Comparison of ENCODE assay signal across 9 cellular contexts in genomic region chr7:95718556-95719410, GRCh38. TPM values are rescaled to one million over a fixed set of nuclear protein-coding genes. Genes with fewer than 3 reads are reported as not detected.
A peak's percentile ranks its signal among the peaks of the same experiment; 100 is the strongest.
DNase-seq lines count a peak whose midpoint lies in the region; ATAC-seq and TF ChIP-seq lines count a peak whose summit lies in the region.
"Had no signal": no experiment of that assay in that cellular context is flagged by ENCODE, and none has a peak within 500 bp of the region (broad histone marks: within the 10 kb centered on the region; RNA-seq: fewer than 3 reads in every experiment).

No MANE protein-coding gene starts in this region.

- H3K4me3 Mint-ChIP-seq in T-cell: no peak overlapping the region
- H3K4me3 Mint-ChIP-seq in stimulated activated effector memory CD8-positive, alpha-beta T cell treated with anti-CD3 and anti-CD28 coated beads, Interleukin-12 subunit alpha, Interleukin-12 subunit beta, amount 100 ng/mL, for 72 hours: no peak overlapping the region
- H3K4me3 Mint-ChIP-seq: IgD-negative memory B cell had no signal

- TF ChIP-seq CTCF in retinal pigment epithelial cell (conservative IDR thresholded peaks at IDR 0.05; ENCODE audit: low read depth, low read length): peak; percentile 47

- no peak overlapping the region for H2BK5ac ChIP-seq in neuronal stem cell (ENCODE audit: low read length)

- ATAC-seq in T-cell (replicated peaks in 1 of 4): no peak
- no peak for ATAC-seq in stimulated activated effector memory CD8-positive, alpha-beta T cell treated with anti-CD3 and anti-CD28 coated beads, Interleukin-12 subunit alpha, Interleukin-12 subunit beta, amount 100 ng/mL, for 72 hours

- no peak overlapping the region for H3K14ac ChIP-seq in neuronal stem cell (ENCODE audit: low read length)

- DNase-seq in DMS153 treated with DMSO at 0.1 percent for 48 hours (lab: John Stamatoyannopoulos, UW; ENCODE audit: unreplicated experiment) (peak; percentile 21), DMS153 (lab: John Stamatoyannopoulos, UW) (no peak), NCI-H1694 treated with DMSO at 0.1 percent for 48 hours (lab: John Stamatoyannopoulos, UW) (peak; percentile 60), cerebellar cortex (ENCODE audit: low spot score) (peak; percentile 36), retinal pigment epithelial cell (ENCODE audit: low read depth) (no peak), T-cell (no peak), neuronal stem cell (ENCODE audit: low spot score) (no peak)
- DNase-seq in stimulated activated effector memory CD8-positive, alpha-beta T cell treated with anti-CD3 and anti-CD28 coated beads, Interleukin-12 subunit alpha, Interleukin-12 subunit beta, amount 100 ng/mL, for 72 hours (ENCODE audit: low spot score in 2 of 2): no peak

- H3K4me2 ChIP-seq in neuronal stem cell (ENCODE audit: insufficient read depth, low read length, poor library complexity, severe bottlenecking): no peak overlapping the region

- H3K27me3 ChIP-seq in neuronal stem cell (ENCODE audit: control insufficient read depth in 3 of 3, insufficient read depth in 3 of 3, low read depth in 1 of 3, low read length in 3 of 3): peaks cover 0 to 17% (median 2%) of the 10 kb centered on the region in 3 experiments

- no peak overlapping the region for H4K91ac ChIP-seq in neuronal stem cell (ENCODE audit: low read depth, low read length, poor library complexity)

- H3K4me1 Mint-ChIP-seq in T-cell: no peaks in the 10 kb centered on the region
- no peaks in the 10 kb centered on the region for H3K4me1 Mint-ChIP-seq in stimulated activated effector memory CD8-positive, alpha-beta T cell treated with anti-CD3 and anti-CD28 coated beads, Interleukin-12 subunit alpha, Interleukin-12 subunit beta, amount 100 ng/mL, for 72 hours

- H2BK12ac ChIP-seq in neuronal stem cell (ENCODE audit: low read length): no peak overlapping the region

- H2AFZ ChIP-seq in neuronal stem cell (ENCODE audit: low read length): no peak overlapping the region

- H3K4me1 ChIP-seq in neuronal stem cell (ENCODE audit: control insufficient read depth in 2 of 2, insufficient read depth in 1 of 2, low read depth in 1 of 2, low read length in 2 of 2): peaks cover 0 to 1% of the 10 kb centered on the region in 2 donors

- no peaks in the 10 kb centered on the region for H3K36me3 ChIP-seq in neuronal stem cell (replicated peaks in 1 of 2; ENCODE audit: control insufficient read depth in 2 of 2, insufficient read depth in 2 of 2, low read length in 2 of 2)

- WGBS in neuronal stem cell (ENCODE audit: extremely low coverage in 2 of 2, insufficient read length in 2 of 2, insufficient replicate concordance in 1 of 2), 2 donors: no CpG with 5 or more reads among the region's 6 CpGs

- H3K4me3 ChIP-seq in retinal pigment epithelial cell (ENCODE audit: low read length) (no peak overlapping the region), neuronal stem cell (ENCODE audit: low read length in 2 of 2) (no peak overlapping the region)

- no peak overlapping the region for H3K27ac ChIP-seq in neuronal stem cell (replicated peaks; ENCODE audit: low read length)

- H2AK5ac ChIP-seq in neuronal stem cell (ENCODE audit: low read depth, low read length): no peak overlapping the region

- H3K4ac ChIP-seq in neuronal stem cell (ENCODE audit: low read length): no peak overlapping the region

- H4K8ac ChIP-seq in neuronal stem cell (ENCODE audit: low read depth, low read length): no peak overlapping the region

- H3K23ac ChIP-seq in neuronal stem cell (ENCODE audit: low read depth, low read length, poor library complexity): no peak overlapping the region

- H3K36me3 Mint-ChIP-seq in T-cell: no peaks in the 10 kb centered on the region
- no peaks in the 10 kb centered on the region for H3K36me3 Mint-ChIP-seq in stimulated activated effector memory CD8-positive, alpha-beta T cell treated with anti-CD3 and anti-CD28 coated beads, Interleukin-12 subunit alpha, Interleukin-12 subunit beta, amount 100 ng/mL, for 72 hours

- H3K9me3 ChIP-seq in neuronal stem cell (replicated peaks in 1 of 2; ENCODE audit: control insufficient read depth in 2 of 2, insufficient read depth in 1 of 2, low read depth in 1 of 2, low read length in 2 of 2): no peaks in the 10 kb centered on the region

- no peaks in the 10 kb centered on the region for H3K9me3 Mint-ChIP-seq in T-cell
- H3K9me3 Mint-ChIP-seq in stimulated activated effector memory CD8-positive, alpha-beta T cell treated with anti-CD3 and anti-CD28 coated beads, Interleukin-12 subunit alpha, Interleukin-12 subunit beta, amount 100 ng/mL, for 72 hours: no peaks in the 10 kb centered on the region
- H3K9me3 Mint-ChIP-seq: IgD-negative memory B cell had no signal

- no peak overlapping the region for H2BK15ac ChIP-seq in neuronal stem cell (ENCODE audit: low read length)

- no peak overlapping the region for H3K27ac Mint-ChIP-seq in T-cell
- no peak overlapping the region for H3K27ac Mint-ChIP-seq in stimulated activated effector memory CD8-positive, alpha-beta T cell treated with anti-CD3 and anti-CD28 coated beads, Interleukin-12 subunit alpha, Interleukin-12 subunit beta, amount 100 ng/mL, for 72 hours
- H3K27ac Mint-ChIP-seq: IgD-negative memory B cell had no signal

- no peak overlapping the region for H3K18ac ChIP-seq in neuronal stem cell (ENCODE audit: low read length)

- CTCF ChIA-PET in T-cell (lab: Charles Lee): no interaction called here

- POLR2A ChIA-PET in T-cell (lab: Charles Lee): no interaction called here

- no peaks in the 10 kb centered on the region for H3K79me1 ChIP-seq in neuronal stem cell (ENCODE audit: low read depth, low read length)

- no peak overlapping the region for H2BK120ac ChIP-seq in neuronal stem cell (ENCODE audit: low read depth, low read length)

- H3K9ac ChIP-seq in neuronal stem cell (ENCODE audit: low read depth, low read length, poor library complexity): no peak overlapping the region

- peaks cover 4 to 6% of the 10 kb centered on the region in 2 donors for H3K27me3 Mint-ChIP-seq in T-cell

RNA-seq across cellular contexts. Expression of gene DYNC1I1, which starts 53.6 kb away (rescaled TPM):
- under 1 TPM in 1 of 5 donors, not detected in 4; 0.16 TPM for total RNA-seq in T-cell
- 0.33 TPM for polyA plus RNA-seq in neuronal stem cell (2013, experiment 1 of 2)
- 0.30 TPM for polyA plus RNA-seq in neuronal stem cell (2013, experiment 2 of 2)
- polyA plus RNA-seq: IgD-negative memory B cell had no signal

Comparison
In these comparisons a context has a peak if more than half of its experiments do, and no peak if none do; other contexts are left out.
1. DNase-seq: peak in DMS153 treated with DMSO at 0.1 percent for 48 hours (single experiment), NCI-H1694 treated with DMSO at 0.1 percent for 48 hours (single experiment) and cerebellar cortex (single experiment); none in DMS153 (single experiment), retinal pigment epithelial cell (single experiment), T-cell (0 of 34), neuronal stem cell (single experiment) and stimulated activated effector memory CD8-positive, alpha-beta T cell treated with anti-CD3 and anti-CD28 coated beads, Interleukin-12 subunit alpha, Interleukin-12 subunit beta, amount 100 ng/mL, for 72 hours (0 of 2).